Comparison of ENCODE assay signal across 19 cellular contexts in genomic region chr7:44321796-44322195, GRCh38. TPM values are rescaled to one million over a fixed set of nuclear protein-coding genes. Genes with fewer than 3 reads are reported as not detected.
DNase-seq lines count a peak whose midpoint lies in the region; ATAC-seq and TF ChIP-seq lines count a peak whose summit lies in the region.
"Had no signal": no experiment of that assay in that cellular context is flagged by ENCODE, and none has a peak within 500 bp of the region (broad histone marks: within the 10 kb centered on the region; RNA-seq: fewer than 3 reads in every experiment).

No MANE protein-coding gene starts in this region.

- H3K9me3 ChIP-seq in endocrine pancreas (ENCODE audit: control insufficient read depth, low read length) (no peaks in the 10 kb centered on the region), right atrium auricular region (no peaks in the 10 kb centered on the region)
- H3K9me3 ChIP-seq: BLaER1 treated with 17β-estradiol and CSF1 and Interleukin-3, amounts not matched to agents 10 nM and 100 nM had no signal

- no peak overlapping the region for H3K27ac Mint-ChIP-seq in progenitor cell of endocrine pancreas
- H3K27ac Mint-ChIP-seq: CD8-positive, alpha-beta T cell had no signal

- peak overlapping the region; percentile 55 for H3K4me3 Mint-ChIP-seq in progenitor cell of endocrine pancreas (ENCODE audit: low read depth)
- H3K4me3 Mint-ChIP-seq: CD8-positive, alpha-beta T cell had no signal

- no peaks in the 10 kb centered on the region for H3K9me3 Mint-ChIP-seq in progenitor cell of endocrine pancreas (ENCODE audit: low read depth)
- H3K9me3 Mint-ChIP-seq: CD8-positive, alpha-beta T cell had no signal

- peak; percentile 5 for DNase-seq in H4 (ENCODE audit: low spot score)
- no peak for DNase-seq in right atrium auricular region (ENCODE audit: low spot score)
- no peak for DNase-seq in progenitor cell of endocrine pancreas (ENCODE audit: low spot score, unreplicated experiment)
- no peak for DNase-seq in activated CD4-positive, CD25-positive, alpha-beta regulatory T cell treated with anti-CD3 and anti-CD28 coated beads, Interleukin-2, amount 50 U/mL, for 72 hours
- DNase-seq in cerebellar nuclear complex (lab: John Stamatoyannopoulos, UW): no peak
- DNase-seq: Calu3; CD8-positive, alpha-beta T cell; EL; GM23248; HCEC 1CT; NCI-H1105; NCI-H510A treated with DMSO at 0.1 percent for 48 hours; NCI-H774; RPMI8226 had no signal

- peak overlapping the region; percentile 89 to 95 for H3K27ac ChIP-seq in right atrium auricular region
- H3K27ac ChIP-seq: BLaER1 treated with 17β-estradiol and CSF1 and Interleukin-3, amounts not matched to agents 10 nM and 100 nM; GM23248 had no signal

- H3K4me1 ChIP-seq in endocrine pancreas (ENCODE audit: control insufficient read depth, insufficient read depth, low read length): no peaks in the 10 kb centered on the region
- H3K4me1 ChIP-seq in right atrium auricular region: peaks cover 0 to 41% of the 10 kb centered on the region in 2 donors

- TF ChIP-seq CTCF in right atrium auricular region (IDR thresholded peaks at IDR 0.05): no peak
- no peak for TF ChIP-seq CTCF in progenitor cell of endocrine pancreas (IDR thresholded peaks at IDR 0.05; ENCODE audit: unreplicated experiment)

- H3K27me3 ChIP-seq in endocrine pancreas (ENCODE audit: control insufficient read depth, insufficient read depth, low read length) (no peaks in the 10 kb centered on the region), right atrium auricular region (no peaks in the 10 kb centered on the region)

- H3K9ac ChIP-seq in endocrine pancreas (ENCODE audit: control insufficient read depth, insufficient read depth, low read length): no peak overlapping the region
- H3K9ac ChIP-seq: BLaER1 treated with 17β-estradiol and CSF1 and Interleukin-3, amounts not matched to agents 10 nM and 100 nM; GM23248 had no signal

- H3K36me3 ChIP-seq in endocrine pancreas (ENCODE audit: control insufficient read depth, insufficient read depth, low read length) (no peaks in the 10 kb centered on the region), right atrium auricular region (no peaks in the 10 kb centered on the region)
- H3K36me3 ChIP-seq: BLaER1 treated with 17β-estradiol and CSF1 and Interleukin-3, amounts not matched to agents 10 nM and 100 nM had no signal

- H3K27me3 Mint-ChIP-seq in progenitor cell of endocrine pancreas: peaks cover 35% of the 10 kb centered on the region

- H3K4me3 ChIP-seq in endocrine pancreas (ENCODE audit: control insufficient read depth, insufficient read depth, low read length) (peak overlapping the region; percentile 44), right atrium auricular region (no peak overlapping the region)
- H3K4me3 ChIP-seq: BLaER1 treated with 17β-estradiol and CSF1 and Interleukin-3, amounts not matched to agents 10 nM and 100 nM; GM12878; GM23248 had no signal

- ATAC-seq in GM18519 (IDR thresholded peaks at IDR 0.05; ENCODE audit: low FRiP score, unreplicated experiment) (no peak), HG03378 (IDR thresholded peaks at IDR 0.05; ENCODE audit: unreplicated experiment) (no peak)
- ATAC-seq: CD8-positive, alpha-beta T cell; GM12878 had no signal

- H3K4me1 Mint-ChIP-seq in progenitor cell of endocrine pancreas (ENCODE audit: low read depth): peaks cover 23% of the 10 kb centered on the region

- H3K36me3 Mint-ChIP-seq in progenitor cell of endocrine pancreas (ENCODE audit: insufficient read depth): no peaks in the 10 kb centered on the region
- H3K36me3 Mint-ChIP-seq: CD8-positive, alpha-beta T cell had no signal

RNA-seq across cellular contexts. Expression of gene CAMK2B, which starts 3.6 kb away (rescaled TPM):
- 0.06 TPM in 1 of 2 replicates, not detected in the other for total RNA-seq in H4 (2014; rRNA removed; shearing (Covaris generic))
- 10 to 100 TPM; 79.9 to 84.7 TPM for total RNA-seq in right atrium auricular region
- 9.3 and 12.2 TPM in 2 replicates for total RNA-seq in progenitor cell of endocrine pancreas
- total RNA-seq: Calu3; CD8-positive, alpha-beta T cell had no signal
